ENCODE assay signal across 14 cellular contexts in genomic region chr10:72034761-72035160, GRCh38. TPM values are rescaled to one million over a fixed set of nuclear protein-coding genes. Genes with fewer than 3 reads are reported as not detected.
DNase-seq lines count a peak whose midpoint lies in the region; ATAC-seq and TF ChIP-seq lines count a peak whose summit lies in the region.
"Had no signal": no experiment of that assay in that cellular context is flagged by ENCODE, and none has a peak within 500 bp of the region (broad histone marks: within the 10 kb centered on the region; RNA-seq: fewer than 3 reads in every experiment).

No MANE protein-coding gene starts in this region.

- H3K4me3 Mint-ChIP-seq in Caco-2 (ENCODE audit: unreplicated experiment) (no peak overlapping the region), nephron (no peak overlapping the region)
- H3K4me3 Mint-ChIP-seq: CD4-positive, CD25-positive, alpha-beta regulatory T cell; IgD-negative memory B cell had no signal

- H3K9me3 Mint-ChIP-seq in Caco-2 (ENCODE audit: unreplicated experiment) (no peaks in the 10 kb centered on the region), nephron (no peaks in the 10 kb centered on the region)
- H3K9me3 Mint-ChIP-seq: CD4-positive, CD25-positive, alpha-beta regulatory T cell; IgD-negative memory B cell had no signal

- ATAC-seq in heart left ventricle, result no peak
- ATAC-seq in right cardiac atrium, result no peak
- ATAC-seq in GM18520 (IDR thresholded peaks at IDR 0.05; ENCODE audit: unreplicated experiment), result no peak
- ATAC-seq: HCT116 had no signal

- BruUV-seq in Caco-2 (replicated peaks; lab: Mats Ljungman, UMichigan), result no TSS peak

- TF ChIP-seq CTCF in heart left ventricle (IDR thresholded peaks at IDR 0.05) (no peak), Caco-2 (IDR thresholded peaks at IDR 0.05; ENCODE audit: insufficient read depth in 1 of 2, low read depth in 1 of 2, low read length in 1 of 2, severe bottlenecking in 1 of 2, unreplicated experiment in 1 of 2) (no peak), nephron (IDR thresholded peaks at IDR 0.05; ENCODE audit: unreplicated experiment in 3 of 3) (no peak)

- H3K36me3 ChIP-seq in heart left ventricle (no peaks in the 10 kb centered on the region), Caco-2 (ENCODE audit: control insufficient read depth, insufficient read depth, low read length) (no peaks in the 10 kb centered on the region)
- H3K36me3 ChIP-seq: BLaER1 treated with 17β-estradiol and CSF1 and Interleukin-3, amounts not matched to agents 10 nM and 100 nM had no signal

- intact Hi-C loops in heart left ventricle (cut with DNase I), result loop anchor here in 3 of 10 donors (2.0 to 5.0 kb wide), 3 partner anchors 22 to 62 kb away; no protein-coding TSS in a partner anchor
- intact Hi-C loops in right cardiac atrium (cut with DNase I), result loop anchor here in 1 of 4 donors (5.0 kb wide), 1 partner anchor 72 kb away; the partner anchor contains the start of gene CHST3
- intact Hi-C loops in Caco-2 (cut with micrococcal nuclease; ENCODE audit: unreplicated experiment), result no loop called here

- no peaks in the 10 kb centered on the region for H3K9me3 ChIP-seq in heart left ventricle
- H3K9me3 ChIP-seq in right cardiac atrium (ENCODE audit: control insufficient read depth, low read length), result no peaks in the 10 kb centered on the region
- no peaks in the 10 kb centered on the region for H3K9me3 ChIP-seq in Caco-2
- H3K9me3 ChIP-seq: BLaER1 treated with 17β-estradiol and CSF1 and Interleukin-3, amounts not matched to agents 10 nM and 100 nM had no signal

- H3K4me1 ChIP-seq in heart left ventricle, result peaks cover 0 to 45% (median 12%) of the 10 kb centered on the region in 12 donors
- peaks cover 8% of the 10 kb centered on the region for H3K4me1 ChIP-seq in right cardiac atrium (ENCODE audit: control insufficient read depth, insufficient read depth, low read length)
- peaks cover 58% of the 10 kb centered on the region for H3K4me1 ChIP-seq in Caco-2

- no peaks in the 10 kb centered on the region for H3K27me3 Mint-ChIP-seq in Caco-2 (ENCODE audit: insufficient read depth, unreplicated experiment)
- H3K27me3 Mint-ChIP-seq in nephron (ENCODE audit: low read depth), result peaks cover 16% of the 10 kb centered on the region
- H3K27me3 Mint-ChIP-seq: IgD-negative memory B cell had no signal

- H3K36me3 Mint-ChIP-seq in Caco-2 (ENCODE audit: insufficient read depth, unreplicated experiment), result no peaks in the 10 kb centered on the region
- H3K36me3 Mint-ChIP-seq in nephron (ENCODE audit: low read depth), result no peaks in the 10 kb centered on the region
- H3K36me3 Mint-ChIP-seq: CD4-positive, CD25-positive, alpha-beta regulatory T cell; IgD-negative memory B cell had no signal

- CTCF ChIA-PET in Caco-2 (lab: Charles Lee), result interaction anchor here (0.6 to 2.3 kb wide), 3 partner anchors 14 to 524 kb away, joined by 3 to 14 read pairs (median 3); no protein-coding TSS in a partner anchor

- DNase-seq in heart left ventricle, result no peak
- no peak for DNase-seq in right cardiac atrium
- no peak for DNase-seq in Caco-2
- no peak for DNase-seq in ACHN
- DNase-seq: 8988T; CD4-positive, CD25-positive, alpha-beta regulatory T cell; DMS 273 treated with DMSO at 0.1 percent for 48 hours; GM23248 had no signal

- POLR2A ChIA-PET in Caco-2 (lab: Charles Lee), result no interaction called here

- no peak for TF ChIP-seq POLR2A in heart left ventricle (IDR thresholded peaks at IDR 0.05)

- peak overlapping the region; percentile 27 for H3K27ac Mint-ChIP-seq in Caco-2 (ENCODE audit: unreplicated experiment)
- H3K27ac Mint-ChIP-seq in nephron, result peak overlapping the region; percentile 53 to 70 (median 70)
- H3K27ac Mint-ChIP-seq: CD4-positive, CD25-positive, alpha-beta regulatory T cell; IgD-negative memory B cell had no signal

- H3K27ac ChIP-seq in heart left ventricle (peak overlapping the region in 9 of 12 donors; percentile 4 to 61 (median 39)), right cardiac atrium (ENCODE audit: low read length) (no peak overlapping the region), temporal lobe (ENCODE audit: low read depth, low read length) (peak overlapping the region; percentile 50)
- H3K27ac ChIP-seq: BLaER1 treated with 17β-estradiol and CSF1 and Interleukin-3, amounts not matched to agents 10 nM and 100 nM; GM23248 had no signal

- H3K4me3 ChIP-seq in heart left ventricle (no peak overlapping the region), right cardiac atrium (ENCODE audit: low read length) (no peak overlapping the region), Caco-2 (ENCODE audit: low read depth, low read length) (no peak overlapping the region)
- H3K4me3 ChIP-seq: BLaER1 treated with 17β-estradiol and CSF1 and Interleukin-3, amounts not matched to agents 10 nM and 100 nM; GM23248 had no signal

- peaks cover 44% of the 10 kb centered on the region for H3K4me1 Mint-ChIP-seq in Caco-2 (ENCODE audit: low read depth, unreplicated experiment)
- peaks cover 45% of the 10 kb centered on the region for H3K4me1 Mint-ChIP-seq in nephron
- H3K4me1 Mint-ChIP-seq: CD4-positive, CD25-positive, alpha-beta regulatory T cell; IgD-negative memory B cell had no signal

- in situ Hi-C loops in ACHN (cut with HindIII; ENCODE audit: low pct_ligation_motif_present, low pct_unique_long_range_greater_than_20kb, low sequenced_read_pairs), result no loop called here

- 96 to 99% (median 97%) methylated on average over 4 of the region's 4 CpGs for WGBS in heart left ventricle, 4 donors
- WGBS in right cardiac atrium, result 96% methylated on average over 4 of the region's 4 CpGs

- H3K27me3 ChIP-seq in heart left ventricle (no peaks in the 10 kb centered on the region), right cardiac atrium (ENCODE audit: control insufficient read depth, insufficient read depth) (no peaks in the 10 kb centered on the region), Caco-2 (replicated peaks; ENCODE audit: control insufficient read depth, insufficient read depth, low read length) (no peaks in the 10 kb centered on the region)
- H3K27me3 ChIP-seq: BLaER1 treated with 17β-estradiol and CSF1 and Interleukin-3, amounts not matched to agents 10 nM and 100 nM had no signal

RNA-seq across cellular contexts. Expression of gene SPOCK2, which starts 53.6 kb away (rescaled TPM):
- total RNA-seq in heart left ventricle (10 to 100 TPM in 3 of 9 donors, 1 to 10 TPM in 6; 4.4 to 15.1 (median 6.9) TPM), right cardiac atrium (10 to 100 TPM in 1 of 4 donors, 1 to 10 TPM in 3; 4.9 to 10.9 (median 6.9) TPM), Caco-2 (2022) (1.6 and 3.0 TPM in 2 replicates), temporal lobe (25.8 TPM)
- polyA plus RNA-seq in heart left ventricle (10 to 100 TPM; 11.2 to 16.6 TPM), right cardiac atrium (12.8 TPM)
- total RNA-seq: GM23248 had no signal
